In the genomic region with DNA sequence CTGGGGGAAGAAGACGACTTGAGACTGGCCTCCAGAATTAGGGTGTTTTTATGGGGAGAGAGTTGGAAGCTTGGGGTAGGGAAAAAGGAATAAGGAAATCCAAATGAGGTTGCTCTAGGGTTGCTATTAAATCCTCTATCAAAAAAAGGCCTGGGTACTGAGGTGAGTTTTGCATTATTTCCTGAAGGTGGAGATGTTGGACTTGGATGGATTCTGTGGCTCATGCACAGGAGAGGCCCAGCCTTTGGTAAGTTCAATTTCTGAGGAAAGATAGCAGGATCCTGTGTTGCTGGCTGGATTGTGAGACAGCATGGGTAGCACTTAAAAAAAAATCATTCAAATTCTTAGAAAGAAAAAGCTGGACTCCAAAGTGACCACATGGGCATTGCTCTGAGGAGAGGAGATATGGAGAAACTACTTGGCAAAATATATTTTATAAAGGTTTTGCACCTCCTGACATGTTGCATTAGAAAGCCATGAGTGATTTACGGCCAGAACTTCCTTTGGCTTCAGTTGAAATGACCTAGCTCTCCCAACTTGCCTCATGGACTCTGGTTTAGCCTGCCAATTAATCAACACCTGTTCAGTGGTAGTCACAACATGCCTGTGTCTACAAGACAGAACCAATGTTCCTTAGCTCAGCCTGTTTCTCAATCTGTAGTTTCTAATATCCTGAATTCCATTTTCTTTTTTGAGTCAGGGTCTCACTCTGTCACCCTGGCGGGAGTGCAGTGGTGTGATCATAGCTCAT, we compare ENCODE assay signal across 9 cellular contexts.
DNase-seq lines count a peak whose midpoint lies in the region; FAIRE-seq and TF ChIP-seq lines count a peak whose summit lies in the region.
"Had no signal": no experiment of that assay in that cellular context is flagged by ENCODE, and none has a peak within 500 bp of the region (broad histone marks: within the 10 kb centered on the region; RNA-seq: fewer than 3 reads in every experiment).

No MANE protein-coding gene starts in this region.

- intact Hi-C loops in left ventricle myocardium inferior (cut with micrococcal nuclease), result no loop called here

- DNase-seq in left ventricle myocardium inferior (no peak), right atrium auricular region (ENCODE audit: low spot score) (no peak), NCI-H774 (lab: John Stamatoyannopoulos, UW) (peak; percentile 45), epithelial cell of proximal tubule (ENCODE audit: low read depth) (no peak), urothelium cell line (ENCODE audit: low spot score) (peak; percentile 27), dermis blood vessel endothelial cell (no peak), SKM-1 treated with dmso at 0.1 percent for 144 hours (lab: John Stamatoyannopoulos, UW; ENCODE audit: unreplicated experiment) (no peak), GM10266 (ENCODE audit: extremely low spot score) (no peak)

- H3K4me3 ChIP-seq in left ventricle myocardium inferior (no peak overlapping the region), right atrium auricular region (no peak overlapping the region), epithelial cell of proximal tubule (ENCODE audit: low read depth, low read length) (no peak overlapping the region)

- no peak for FAIRE-seq in urothelium cell line (lab: Jason Lieb, UNC)

- H3K36me3 ChIP-seq in left ventricle myocardium inferior (no peaks in the 10 kb centered on the region), right atrium auricular region (no peaks in the 10 kb centered on the region)

- H3K27ac ChIP-seq in left ventricle myocardium inferior (replicated peaks) (no peak overlapping the region), right atrium auricular region (no peak overlapping the region)
- H3K27ac ChIP-seq: HL-60 had no signal

- H3K27me3 ChIP-seq in left ventricle myocardium inferior (ENCODE audit: low read depth) (peaks cover 51% of the 10 kb centered on the region), right atrium auricular region (no peaks in the 10 kb centered on the region)

- TF ChIP-seq CTCF in left ventricle myocardium inferior (IDR thresholded peaks at IDR 0.05; ENCODE audit: borderline replicate concordance) (peak; percentile 28), right atrium auricular region (IDR thresholded peaks at IDR 0.05) (peak in 1 of 2 donors; percentile 36), epithelial cell of proximal tubule (conservative IDR thresholded peaks at IDR 0.05; ENCODE audit: low read depth, low read length) (peak; percentile 64), GM10266 (IDR thresholded peaks at IDR 0.05; ENCODE audit: control insufficient read depth, insufficient read depth, low read depth, missing control alignments) (no peak)

- no peaks in the 10 kb centered on the region for H3K4me1 ChIP-seq in left ventricle myocardium inferior
- no peaks in the 10 kb centered on the region for H3K4me1 ChIP-seq in right atrium auricular region

- H3K9me3 ChIP-seq in left ventricle myocardium inferior (replicated peaks) (no peaks in the 10 kb centered on the region), right atrium auricular region (no peaks in the 10 kb centered on the region)

Comparison
In these comparisons a context has a peak if more than half of its experiments do, and no peak if none do; other contexts are left out.
1. DNase-seq: peak in NCI-H774 (single experiment) and urothelium cell line (single experiment); none in left ventricle myocardium inferior (single experiment), right atrium auricular region (single experiment), epithelial cell of proximal tubule (single experiment), dermis blood vessel endothelial cell (single experiment), SKM-1 treated with dmso at 0.1 percent for 144 hours (single experiment) and GM10266 (single experiment).